In genomic region chr2:19312949-19313348, GRCh38 we compare ENCODE assay signal across 9 cellular contexts. TPM values are rescaled to one million over a fixed set of nuclear protein-coding genes. Genes with fewer than 3 reads are reported as not detected.
DNase-seq lines count a peak whose midpoint lies in the region; ATAC-seq and TF ChIP-seq lines count a peak whose summit lies in the region.
"Had no signal": no experiment of that assay in that cellular context is flagged by ENCODE, and none has a peak within 500 bp of the region (broad histone marks: within the 10 kb centered on the region; RNA-seq: fewer than 3 reads in every experiment).

No MANE protein-coding gene starts in this region.

- peaks cover 4% of the 10 kb centered on the region for H3K36me3 Mint-ChIP-seq in T-cell

- no peak overlapping the region for H3K4me3 Mint-ChIP-seq in T-cell
- H3K4me3 Mint-ChIP-seq: IgD-negative memory B cell had no signal

- H3K4me3 ChIP-seq in left lung = no peak overlapping the region

- POLR2A ChIA-PET in T-cell (lab: Charles Lee) = no interaction called here

- peaks cover 0 to 7% (median 0%) of the 10 kb centered on the region in 3 donors for H3K9me3 Mint-ChIP-seq in T-cell

- no peaks in the 10 kb centered on the region for H3K36me3 ChIP-seq in left lung

- no peaks in the 10 kb centered on the region for H3K9me3 ChIP-seq in left lung

- intact Hi-C loops in left lung (cut with DNase I) = no loop called here

- H3K27me3 ChIP-seq in left lung = no peaks in the 10 kb centered on the region

- H3K27me3 Mint-ChIP-seq in T-cell = no peaks in the 10 kb centered on the region
- H3K27me3 Mint-ChIP-seq: IgD-negative memory B cell had no signal

- CTCF ChIA-PET in T-cell (lab: Charles Lee) = no interaction called here

- no peaks in the 10 kb centered on the region for H3K4me1 ChIP-seq in left lung

- no peak overlapping the region for H3K27ac ChIP-seq in left lung

- ATAC-seq in SK-N-SH treated with all-trans-retinoic acid at 6 μM for 48 hours = peak; percentile 94
- ATAC-seq in left lung = peak; percentile 69
- no peak for ATAC-seq in T-cell (replicated peaks in 1 of 4)
- no peak for ATAC-seq in HG03439 (IDR thresholded peaks at IDR 0.05; ENCODE audit: unreplicated experiment)
- no peak for ATAC-seq in HG03378 (IDR thresholded peaks at IDR 0.05; ENCODE audit: unreplicated experiment)

- TF ChIP-seq CTCF in left lung (IDR thresholded peaks at IDR 0.05) = no peak

- H3K27ac Mint-ChIP-seq in T-cell = no peak overlapping the region
- H3K27ac Mint-ChIP-seq: IgD-negative memory B cell had no signal

- no peaks in the 10 kb centered on the region for H3K4me1 Mint-ChIP-seq in T-cell

- DNase-seq in ELF-1 (ENCODE audit: low read depth, low spot score) (peak; percentile 4), HCEC 1CT (peak; percentile 34), left lung (no peak), T-cell (no peak), NCI-H146 (lab: John Stamatoyannopoulos, UW) (no peak)

TF ChIP-seq in SK-N-SH treated with all-trans-retinoic acid at 6 μM for 48 hours, 23 proteins besides CTCF, POLR2A, EP300 and RAD21:
- no peak for TF ChIP-seq PPARA (CRISPR knock-in tag; IDR thresholded peaks at IDR 0.05; ENCODE audit: borderline replicate concordance)
- no peak for TF ChIP-seq CSDC2 (CRISPR knock-in tag; IDR thresholded peaks at IDR 0.05)
TF ChIP-seq in SK-N-SH treated with all-trans-retinoic acid at 6 μM for 48 hours: peak in this region for 0.

RNA-seq across cellular contexts. Expression of gene OSR1, which starts 45.5 kb away (rescaled TPM):
- total RNA-seq in left lung (10 to 100 TPM; 20.5 to 41.5 TPM), T-cell (not detected)

Comparison
In these comparisons a context has a peak if more than half of its experiments do, and no peak if none do; other contexts are left out.
1. DNase-seq: peak in ELF-1 (single experiment) and HCEC 1CT (single experiment); none in left lung (0 of 2), T-cell (0 of 34) and NCI-H146 (single experiment).
2. ATAC-seq: peak in SK-N-SH treated with all-trans-retinoic acid at 6 μM for 48 hours (single experiment) and left lung (single experiment); none in T-cell (0 of 4), HG03439 (single experiment) and HG03378 (single experiment).
3. RNA of gene OSR1, which starts 45.5 kb away (total RNA-seq): 20.5 to 41.5 TPM in left lung; not detected in T-cell; every median in the first group is over 10 times any median in the second.